Comparison of ENCODE assay signal across 17 cellular contexts in genomic region chr18:56853961-56854360, GRCh38.
"Had no signal": no experiment of that assay in that cellular context is flagged by ENCODE, and none has a peak within 500 bp of the region (broad histone marks: within the 10 kb centered on the region; RNA-seq: fewer than 3 reads in every experiment).

No MANE protein-coding gene starts in this region.

- DNase-seq: activated CD4-positive, alpha-beta T cell treated with anti-CD3 and anti-CD28 coated beads for 36 hours; activated CD4-positive, alpha-beta T cell treated with anti-CD3 and anti-CD28 coated beads, Interleukin-2, amount 50 U/mL, for 4 hours; activated CD4-positive, CD25-positive, alpha-beta regulatory T cell; activated naive CD4-positive, alpha-beta T cell treated with Interleukin-2 at 50 U/mL for 16 hours; activated T-cell treated with anti-CD3 and anti-CD28 coated beads for 4 hours; activated T-cell treated with anti-CD3 and anti-CD28 coated beads, Interleukin-2, amount 50 U/mL, for 72 hours; dermis blood vessel endothelial cell; effector CD4-positive, alpha-beta T cell; heart left ventricle; midbrain; naive thymus-derived CD4-positive, alpha-beta T cell; ovary; retina; stimulated activated CD4-positive, alpha-beta T cell treated with anti-CD3 and anti-CD28 coated beads, Interleukin-12 subunit alpha, Interleukin-12 subunit beta, amount 100 ng/mL, for 4 hours; stimulated activated CD4-positive, alpha-beta T cell treated with anti-CD3 and anti-CD28 coated beads, Interleukin-4, amount 100 ng/mL, for 24 hours; stimulated activated naive CD8-positive, alpha-beta T cell treated with anti-CD3 and anti-CD28 coated beads, Interleukin-15, amount 100 ng/mL, for 72 hours; tibial artery had no signal
